Comparison of ENCODE assay signal across 23 cellular contexts in genomic region chr5:179220716-179221115, GRCh38.
"Had no signal": no experiment of that assay in that cellular context is flagged by ENCODE, and none has a peak within 500 bp of the region (broad histone marks: within the 10 kb centered on the region; RNA-seq: fewer than 3 reads in every experiment).

No MANE protein-coding gene starts in this region.

- H3K27ac ChIP-seq: HL-60, KMS-11, SJCRH30 had no signal

- DNase-seq: Kasumi-1, MM.1S, NCI-H1092 treated with DMSO at 0.1 percent for 48 hours, NCI-H1436, NCI-H187, NCI-H2029, NCI-H2081 treated with DMSO at 0.1 percent for 48 hours, NCI-H2171, NCI-H226, NCI-H446, NCI-H510A, NCI-H524 treated with DMSO at 0.1 percent for 48 hours, NCI-H69, NCI-H774, RPMI8226, SHP77 treated with DMSO at 0.1 percent for 48 hours, SJCRH30 had no signal

- H3K4me3 Mint-ChIP-seq: IgD-negative memory B cell had no signal

- ATAC-seq: K562 had no signal

- H3K4me2 ChIP-seq: KMS-11 had no signal

- H3K9ac ChIP-seq: KMS-11 had no signal

- H3K4me1 ChIP-seq: SJCRH30 had no signal

- H3K27ac Mint-ChIP-seq: IgD-negative memory B cell had no signal

- H3K27me3 Mint-ChIP-seq: IgD-negative memory B cell had no signal

- H3K4me3 ChIP-seq: K562, SJCRH30 had no signal

- H3K36me3 Mint-ChIP-seq: IgD-negative memory B cell had no signal

- H3K36me3 ChIP-seq: SJCRH30 had no signal

- H3K9me3 ChIP-seq: SJCRH30 had no signal

- FAIRE-seq: HTR-8/SVneo, K562, RCC 7860 had no signal

- H3K27me3 ChIP-seq: SJCRH30 had no signal
